In the genomic region with DNA sequence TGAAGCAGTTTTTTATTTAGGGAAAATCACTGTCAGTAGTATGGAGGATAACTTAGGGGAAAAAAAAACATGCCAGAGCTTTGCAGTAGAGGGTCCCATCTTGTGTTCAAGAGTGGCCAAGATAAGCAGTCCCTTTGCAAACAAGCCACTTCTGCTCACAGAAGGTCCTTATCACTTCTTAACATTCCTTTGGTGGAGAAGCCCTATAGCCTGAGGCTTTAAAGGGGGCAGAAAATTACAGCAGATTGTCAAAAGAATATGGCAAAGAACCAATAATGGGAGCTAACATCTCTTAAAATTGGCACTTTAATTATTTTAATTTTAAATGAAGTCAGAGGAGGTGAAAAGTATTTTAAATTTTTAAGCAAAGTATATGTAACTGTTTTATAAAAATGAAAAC, we compare ENCODE assay signal across 7 cellular contexts. TPM values are rescaled to one million over a fixed set of nuclear protein-coding genes. Genes with fewer than 3 reads are reported as not detected.
"Had no signal": no experiment of that assay in that cellular context is flagged by ENCODE, and none has a peak within 500 bp of the region (broad histone marks: within the 10 kb centered on the region; RNA-seq: fewer than 3 reads in every experiment).

No MANE protein-coding gene starts in this region.

RNA-seq across cellular contexts. Expression of a gene that starts 20.4 kb away (rescaled TPM):
- total RNA-seq: neural crest cell, osteocyte, ovary, progenitor cell of endocrine pancreas, renal cortical epithelial cell, smooth muscle cell had no signal
- polyA plus RNA-seq: neural cell, smooth muscle cell had no signal
